Comparison of ENCODE assay signal across 26 cellular contexts in the genomic region with DNA sequence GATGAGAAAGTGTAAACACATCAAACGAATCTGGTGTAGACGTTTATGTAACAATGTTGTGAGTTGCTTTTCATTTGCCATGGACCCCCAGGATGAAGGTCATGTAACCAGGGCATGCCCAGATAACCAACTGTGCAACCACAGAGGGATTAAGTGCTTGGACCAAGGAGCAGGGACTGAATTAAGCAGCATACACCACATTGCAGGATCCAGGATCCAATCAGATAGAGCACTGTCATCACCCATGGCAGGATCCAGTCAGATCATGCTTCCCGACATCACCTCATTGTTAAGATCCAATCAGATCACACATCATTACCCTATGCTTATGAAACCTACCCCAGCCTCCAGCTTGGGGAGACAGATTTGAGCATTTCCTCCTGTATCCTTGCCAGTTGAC.
"Had no signal": no experiment of that assay in that cellular context is flagged by ENCODE, and none has a peak within 500 bp of the region (broad histone marks: within the 10 kb centered on the region; RNA-seq: fewer than 3 reads in every experiment).

No MANE protein-coding gene starts in this region.

- DNase-seq: activated B cell treated with CpG ODN at 0.5 μM for 24 hours; activated CD4-positive, alpha-beta T cell treated with anti-CD3 and anti-CD28 coated beads for 48 hours; activated CD4-positive, alpha-beta T cell treated with anti-CD3 and anti-CD28 coated beads, Interleukin-2, amount 50 U/mL, for 1 hour; activated CD4-positive, alpha-beta T cell treated with anti-CD3 and anti-CD28 coated beads, Interleukin-2, amount 50 U/mL, for 48 hours; activated CD8-positive, alpha-beta memory T cell treated with anti-CD3 and anti-CD28 coated beads for 24 hours; activated CD8-positive, alpha-beta T cell treated with anti-CD3 and anti-CD28 coated beads for 36 hours; activated effector memory CD4-positive, alpha-beta T cell treated with Interleukin-2 at 50 U/mL for 16 hours; activated gamma-delta T cell treated with Interleukin-2 at 50 U/mL for 16 hours; activated naive CD4-positive, alpha-beta T cell treated with anti-CD3 and anti-CD28 coated beads, Interleukin-2, amount 50 U/mL, for 16 hours; activated naive CD4-positive, alpha-beta T cell treated with Interleukin-2 at 50 U/mL for 16 hours; activated T-cell treated with anti-CD3 and anti-CD28 coated beads, Interleukin-2, amount 50 U/mL, for 4 hours; amniotic stem cell; anterior cingulate cortex; brain microvascular endothelial cell; dorsolateral prefrontal cortex; effector memory CD4-positive, alpha-beta T cell; erythroblast; foreskin melanocyte; heart right ventricle; T1000; WERI-Rb-1 had no signal

- H3K27ac ChIP-seq: brain microvascular endothelial cell, coronary artery, dorsolateral prefrontal cortex, esophagus muscularis mucosa, gastroesophageal sphincter, heart right ventricle, WERI-Rb-1 had no signal

- H3K4me1 ChIP-seq: heart right ventricle had no signal

- H3K27me3 ChIP-seq: brain microvascular endothelial cell, dorsolateral prefrontal cortex, esophagus muscularis mucosa, gastroesophageal sphincter, heart right ventricle had no signal

- ATAC-seq: activated CD4-positive, CD25-positive, alpha-beta regulatory T cell treated with anti-CD3 and anti-CD28 coated beads, Interleukin-2, amount 50 U/mL, for 24 hours; activated CD8-positive, alpha-beta T cell treated with anti-CD3 and anti-CD28 coated beads for 36 hours; activated T-cell treated with anti-CD3 and anti-CD28 coated beads, Interleukin-2, amount 50 U/mL, for 4 hours; activated T-helper 17 cell treated with anti-CD3 and anti-CD28 coated beads, Interleukin-2, amount 50 U/mL, for 72 hours; gastroesophageal sphincter; heart right ventricle had no signal

- H3K4me3 ChIP-seq: coronary artery, dorsolateral prefrontal cortex, esophagus muscularis mucosa, gastroesophageal sphincter, heart right ventricle had no signal

- H3K9me3 ChIP-seq: esophagus muscularis mucosa, gastroesophageal sphincter, heart right ventricle had no signal

- H3K36me3 ChIP-seq: brain microvascular endothelial cell, esophagus muscularis mucosa, gastroesophageal sphincter, heart right ventricle, WERI-Rb-1 had no signal
